1 cellular context compared by ENCODE assay signal in genomic region chr10:6145979-6146432, GRCh38.
A peak's percentile ranks its signal among the peaks of the same experiment; 100 is the strongest.
TF ChIP-seq lines count a peak whose summit lies in the region.

No MANE protein-coding gene starts in this region.

TF ChIP-seq in HEK293, 187 proteins besides CTCF, POLR2A, EP300 and RAD21 (continued from another document):
- TF ChIP-seq ZNF513 (tag by site-specific recombination; IDR thresholded peaks at IDR 0.05) (no peak), PRDM10 (tag by site-specific recombination; IDR thresholded peaks at IDR 0.05) (peak; percentile 82), SP2 (tag by site-specific recombination; IDR thresholded peaks at IDR 0.05) (no peak), PRDM2 (tag by site-specific recombination; IDR thresholded peaks at IDR 0.05; ENCODE audit: borderline replicate concordance) (no peak), ZBTB21 (tag by site-specific recombination; IDR thresholded peaks at IDR 0.05) (no peak), ZNF501 (tag by site-specific recombination; IDR thresholded peaks at IDR 0.05) (no peak), ZIC2 (tag by site-specific recombination; IDR thresholded peaks at IDR 0.05) (peak; percentile 5; the same call in 1 of the 2 replicates), ZNF423 (tag by site-specific recombination; IDR thresholded peaks at IDR 0.05) (0 out of 2 replicates have a peak, but pooled peaks have one; percentile 10), HIC1 (tag by site-specific recombination; IDR thresholded peaks at IDR 0.05) (0 out of 2 replicates have a peak, but pooled peaks have one; percentile 20), ZNF394 (tag by site-specific recombination; IDR thresholded peaks at IDR 0.05; ENCODE audit: borderline replicate concordance) (no peak), EGR2 (tag by site-specific recombination; IDR thresholded peaks at IDR 0.05; ENCODE audit: low read depth) (peak; percentile 88), ZNF140 (tag by site-specific recombination; IDR thresholded peaks at IDR 0.05) (no peak), TRIM28 (IDR thresholded peaks at IDR 0.05; ENCODE audit: borderline replicate concordance, low read length) (no peak), ZNF341 (tag by site-specific recombination; IDR thresholded peaks at IDR 0.05; ENCODE audit: low read depth) (peak; percentile 97), ZNF398 (tag by site-specific recombination; IDR thresholded peaks at IDR 0.05) (peak; percentile 48; the same call in 1 of the 2 replicates), GLIS1 (tag by site-specific recombination; IDR thresholded peaks at IDR 0.05) (no peak)
